In the genomic region with DNA sequence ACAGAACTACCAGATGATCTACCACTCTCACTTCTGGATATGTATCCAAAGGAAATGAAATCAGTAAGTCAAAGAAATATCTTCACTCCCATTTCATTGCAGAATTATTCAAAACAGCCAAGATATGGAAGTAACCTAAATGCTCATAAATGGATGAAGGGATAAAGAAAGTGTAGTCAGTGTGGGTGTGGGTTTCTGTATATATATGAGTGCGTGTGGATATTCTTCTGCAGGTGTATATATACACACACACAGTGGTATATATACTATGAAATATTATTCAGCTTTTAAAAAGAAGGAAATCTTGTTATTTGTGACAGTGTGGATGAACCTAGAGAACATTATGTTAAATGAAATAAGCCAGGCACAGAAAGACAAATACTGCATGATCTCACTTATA, we compare ENCODE assay signal across 26 cellular contexts.
"Had no signal": no experiment of that assay in that cellular context is flagged by ENCODE, and none has a peak within 500 bp of the region (broad histone marks: within the 10 kb centered on the region; RNA-seq: fewer than 3 reads in every experiment).

No MANE protein-coding gene starts in this region.

- H2AFZ ChIP-seq: hepatocyte had no signal

- DNase-seq: cortex of kidney; dermis blood vessel endothelial cell; dorsolateral prefrontal cortex; effector CD4-positive, alpha-beta T cell; effector CD8-positive, alpha-beta T cell; effector memory CD4-positive, alpha-beta T cell; effector memory CD8-positive, alpha-beta T cell; endodermal cell; erythroblast; esophagus squamous epithelium; foreskin fibroblast; foreskin keratinocyte; foreskin melanocyte; gastrocnemius medialis; glutamatergic neuron; head of caudate nucleus; heart left ventricle; heart right ventricle; hippocampal formation had no signal

- H3K9me3 ChIP-seq: esophagus muscularis mucosa, esophagus squamous epithelium, gastrocnemius medialis, gastroesophageal sphincter, heart left ventricle, heart right ventricle had no signal

- H3K79me2 ChIP-seq: hepatocyte had no signal

- H3K9me3 Mint-ChIP-seq: dendritic cell treated with granulocyte-macrophage colony-stimulating factor and Interleukin-4, amounts not matched to agents 40 ng/mL and 50 ng/mL, for 4 days; effector memory CD8-positive, alpha-beta T cell; endodermal cell had no signal

- H3K27ac Mint-ChIP-seq: dendritic cell treated with granulocyte-macrophage colony-stimulating factor and Interleukin-4, amounts not matched to agents 40 ng/mL and 50 ng/mL, for 4 days; effector memory CD8-positive, alpha-beta T cell; endodermal cell had no signal

- ATAC-seq: effector memory CD8-positive, alpha-beta T cell; esophagus mucosa; foreskin keratinocyte; gastrocnemius medialis; gastroesophageal sphincter; heart left ventricle; heart right ventricle had no signal

- H3K4me3 ChIP-seq: coronary artery, dorsolateral prefrontal cortex, esophagus muscularis mucosa, esophagus squamous epithelium, gastrocnemius medialis, gastroesophageal sphincter, heart left ventricle, heart right ventricle, hepatocyte had no signal

- H3K27ac ChIP-seq: coronary artery, dorsolateral prefrontal cortex, epithelial cell of prostate, esophagus muscularis mucosa, esophagus squamous epithelium, foreskin keratinocyte, gastrocnemius medialis, gastroesophageal sphincter, heart left ventricle, heart right ventricle, hepatocyte had no signal

- H3K4me2 ChIP-seq: hepatocyte had no signal

- H3K36me3 ChIP-seq: esophagus muscularis mucosa, esophagus squamous epithelium, gastrocnemius medialis, gastroesophageal sphincter, heart left ventricle, heart right ventricle had no signal

- H3K4me3 Mint-ChIP-seq: dendritic cell treated with granulocyte-macrophage colony-stimulating factor and Interleukin-4, amounts not matched to agents 40 ng/mL and 50 ng/mL, for 4 days; effector memory CD8-positive, alpha-beta T cell; endodermal cell had no signal

- H3K4me1 ChIP-seq: esophagus squamous epithelium, gastroesophageal sphincter, heart right ventricle had no signal

- H3K4me1 Mint-ChIP-seq: endodermal cell had no signal

- H3K27me3 Mint-ChIP-seq: dendritic cell treated with granulocyte-macrophage colony-stimulating factor and Interleukin-4, amounts not matched to agents 40 ng/mL and 50 ng/mL, for 4 days; effector memory CD8-positive, alpha-beta T cell had no signal

- H3K27me3 ChIP-seq: dorsolateral prefrontal cortex, esophagus muscularis mucosa, esophagus squamous epithelium, foreskin keratinocyte, gastrocnemius medialis, gastroesophageal sphincter, heart left ventricle, heart right ventricle, hepatocyte had no signal
